In the genomic region with DNA sequence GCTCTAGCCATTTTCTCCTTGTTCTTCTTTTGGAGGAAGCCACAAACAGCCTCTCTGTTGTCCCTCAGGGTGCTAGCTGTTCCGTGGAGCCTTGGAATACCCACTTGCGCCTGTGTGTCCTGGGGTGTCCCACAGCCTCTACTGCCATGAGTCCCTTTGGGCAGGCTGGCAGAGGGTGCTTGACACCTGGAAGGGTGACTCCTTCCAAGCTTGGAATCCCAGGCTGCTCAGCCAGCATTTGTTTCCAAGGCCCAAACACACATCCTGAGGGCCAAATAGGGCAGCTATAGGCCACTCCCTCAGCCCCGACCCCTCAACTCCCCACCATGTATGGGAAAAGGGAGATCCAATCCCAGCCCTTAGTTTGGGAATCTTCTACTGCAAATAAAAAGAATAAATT, we compare ENCODE assay signal across 24 cellular contexts.
"Had no signal": no experiment of that assay in that cellular context is flagged by ENCODE, and none has a peak within 500 bp of the region (broad histone marks: within the 10 kb centered on the region; RNA-seq: fewer than 3 reads in every experiment).

No MANE protein-coding gene starts in this region.

- ATAC-seq: activated CD8-positive, alpha-beta T cell treated with anti-CD3 and anti-CD28 coated beads for 36 hours; effector memory CD8-positive, alpha-beta T cell; gastroesophageal sphincter; naive thymus-derived CD4-positive, alpha-beta T cell; sciatic nerve; SK-N-SH treated with all-trans-retinoic acid at 6 μM for 48 hours; stimulated activated memory B cell treated with anti-CD40 and anti-IgM and Interleukin-4, amounts not matched to agents 10 μg/mL and 1 μg/mL and 100 μg/mL, for 72 hours; T-helper 17 cell had no signal

- H3K27me3 ChIP-seq: brain microvascular endothelial cell, gastroesophageal sphincter, pancreas, suprapubic skin, tibial artery had no signal

- DNase-seq: activated CD4-positive, alpha-beta T cell treated with anti-CD3 and anti-CD28 coated beads, Interleukin-2, amount 50 U/mL, for 1 hour; activated CD8-positive, alpha-beta T cell treated with anti-CD3 and anti-CD28 coated beads for 36 hours; activated gamma-delta T cell; activated naive CD4-positive, alpha-beta T cell treated with anti-CD3 and anti-CD28 coated beads, Interleukin-2, amount 10 ng/mL, durations not matched to agents 7 days and 5 days; amniotic stem cell; brain microvascular endothelial cell; cortex of kidney; effector memory CD8-positive, alpha-beta T cell; hippocampal formation; kidney glomerular epithelial cell; left ventricle myocardium inferior; naive thymus-derived CD4-positive, alpha-beta T cell; retina; small intestine; stimulated activated CD4-positive, alpha-beta T cell treated with anti-CD3 and anti-CD28 coated beads, Interleukin-4, amount 100 ng/mL, for 24 hours; T-helper 17 cell had no signal

- H3K4me1 ChIP-seq: gastroesophageal sphincter, pancreas, prostate gland, suprapubic skin, tibial artery had no signal

- H3K4me3 ChIP-seq: gastroesophageal sphincter, left ventricle myocardium inferior, pancreas, prostate gland, suprapubic skin, tibial artery had no signal

- H3K9me3 ChIP-seq: gastroesophageal sphincter, left ventricle myocardium inferior, pancreas, prostate gland, suprapubic skin, tibial artery had no signal

- H3K27ac ChIP-seq: brain microvascular endothelial cell, gastroesophageal sphincter, left ventricle myocardium inferior, pancreas, prostate gland, suprapubic skin, tibial artery had no signal
